In the genomic region with DNA sequence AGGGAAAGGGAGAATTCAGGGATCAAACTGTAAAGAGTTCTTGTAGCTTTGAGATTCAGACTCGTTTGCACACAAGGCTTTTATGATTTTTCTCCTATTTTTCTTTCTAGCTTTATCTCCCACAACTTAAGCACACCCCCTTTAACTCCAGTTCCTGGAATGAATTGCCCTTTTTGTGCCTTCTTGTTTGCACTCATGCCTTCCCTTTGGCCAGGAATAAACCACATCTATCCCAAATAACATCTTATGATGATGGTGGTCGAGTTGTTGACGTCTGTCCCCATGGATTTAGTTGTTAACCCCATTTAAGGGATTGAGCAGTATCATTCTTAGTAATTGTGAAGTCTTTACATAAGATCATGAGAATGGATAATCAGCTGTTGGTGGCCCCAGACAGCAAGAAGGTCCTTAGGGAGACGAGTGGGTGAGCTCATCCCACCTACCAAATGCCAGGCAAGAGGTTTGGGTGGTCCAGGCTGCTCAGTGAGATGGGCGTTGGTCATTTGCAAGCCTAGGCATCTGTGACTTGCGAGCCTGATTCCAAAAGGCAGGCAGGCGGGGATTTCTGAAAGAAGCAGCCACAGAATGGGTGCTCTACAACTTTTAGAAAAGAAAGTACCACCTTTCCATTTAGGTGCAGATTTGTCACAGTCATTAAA, we compare ENCODE assay signal across 8 cellular contexts. TPM values are rescaled to one million over a fixed set of nuclear protein-coding genes. Genes with fewer than 3 reads are reported as not detected.
A peak's percentile ranks its signal among the peaks of the same experiment; 100 is the strongest.
DNase-seq lines count a peak whose midpoint lies in the region; ATAC-seq and TF ChIP-seq lines count a peak whose summit lies in the region.

No MANE protein-coding gene starts in this region.

- TF ChIP-seq CTCF in Loucy (conservative IDR thresholded peaks at IDR 0.05; ENCODE audit: low read length): no peak
- no peak for TF ChIP-seq CTCF in dorsolateral prefrontal cortex (IDR thresholded peaks at IDR 0.05 in 54 of 56, conservative IDR thresholded peaks at IDR 0.05 in 2 of 56; ENCODE audit: low read depth in 1 of 56, partially characterized antibody in 56 of 56)
- no peak for TF ChIP-seq CTCF in neural progenitor cell (IDR thresholded peaks at IDR 0.05)

- peaks cover 4% of the 10 kb centered on the region for H3K27me3 Mint-ChIP-seq in neural progenitor cell (ENCODE audit: insufficient read depth, low read depth)

- no peak overlapping the region for H3K27ac Mint-ChIP-seq in neural progenitor cell

- peaks cover 42% of the 10 kb centered on the region for H3K4me1 Mint-ChIP-seq in neural progenitor cell

- H3F3A ChIP-seq in Loucy (ENCODE audit: low read depth): 0 out of 2 replicates have a peak, but pooled peaks cover 3% of the 10 kb centered on the region
- H3F3A ChIP-seq in neural progenitor cell (ENCODE audit: low read depth): peaks cover 12% of the 10 kb centered on the region

- no peak for DNase-seq in dorsolateral prefrontal cortex
- DNase-seq in neural progenitor cell (ENCODE audit: low spot score): no peak
- no peak for DNase-seq in midbrain (lab: John Stamatoyannopoulos, UW)
- DNase-seq in kidney glomerular epithelial cell (lab: John Stamatoyannopoulos, UW): no peak

- no peaks in the 10 kb centered on the region for H3K9me3 Mint-ChIP-seq in neural progenitor cell

- H3K9me2 ChIP-seq in Loucy (replicated peaks; ENCODE audit: low read depth, low read length): no peaks in the 10 kb centered on the region

- H3K27me3 ChIP-seq in BLaER1 treated with 17β-estradiol and CSF1 and Interleukin-3, amounts not matched to agents 10 nM and 100 nM: no peaks in the 10 kb centered on the region
- H3K27me3 ChIP-seq in Loucy (ENCODE audit: insufficient read depth, low read length, poor library complexity, severe bottlenecking) (no peaks in the 10 kb centered on the region), dorsolateral prefrontal cortex (no peaks in the 10 kb centered on the region), neural progenitor cell (peaks cover 9% of the 10 kb centered on the region)

- H3K79me2 ChIP-seq in Loucy (ENCODE audit: insufficient read depth, low read length) (peaks cover 70% of the 10 kb centered on the region), neural progenitor cell (ENCODE audit: low read depth) (peaks cover 64% of the 10 kb centered on the region)

- intact Hi-C loops in dorsolateral prefrontal cortex (cut with DNase I): loop anchor here in 1 of 2 donors (5.0 to 10.0 kb wide), 2 partner anchors 220 to 1173 kb away; no protein-coding TSS in a partner anchor

- H4K20me1 ChIP-seq in BLaER1 treated with 17β-estradiol and CSF1 and Interleukin-3, amounts not matched to agents 10 nM and 100 nM: peaks cover 50 to 68% (median 62%) of the 10 kb centered on the region in 11 experiments
- H4K20me1 ChIP-seq in Loucy (ENCODE audit: insufficient read depth, low read length, poor library complexity, severe bottlenecking) (peaks cover 63% of the 10 kb centered on the region), neural progenitor cell (ENCODE audit: low read depth) (peaks cover 54% of the 10 kb centered on the region)

- peaks cover 18% of the 10 kb centered on the region for H3K36me3 Mint-ChIP-seq in neural progenitor cell

- H3K36me3 ChIP-seq in BLaER1 treated with 17β-estradiol and CSF1 and Interleukin-3, amounts not matched to agents 10 nM and 100 nM: peaks cover 25 to 48% (median 31%) of the 10 kb centered on the region in 11 experiments
- peaks cover 7% of the 10 kb centered on the region; the same call in 1 of the 2 replicates for H3K36me3 ChIP-seq in Loucy (ENCODE audit: insufficient read depth, low read length)
- no peaks in the 10 kb centered on the region for H3K36me3 ChIP-seq in neural progenitor cell

- H3K27ac ChIP-seq in BLaER1 treated with 17β-estradiol and CSF1 and Interleukin-3, amounts not matched to agents 10 nM and 100 nM: peak overlapping the region in 9 of 11 experiments; percentile 12 to 98 (median 97); a peak in 11 of 22 replicates
- H3K27ac ChIP-seq in dorsolateral prefrontal cortex (peak overlapping the region in 49 of 59 donors; percentile 2 to 99 (median 70)), neural progenitor cell (no peak overlapping the region)

- no peak for ATAC-seq in HG03469 (IDR thresholded peaks at IDR 0.05; ENCODE audit: unreplicated experiment)
- ATAC-seq in HG03175 (IDR thresholded peaks at IDR 0.05; ENCODE audit: unreplicated experiment): no peak

- H3K9ac ChIP-seq in BLaER1 treated with 17β-estradiol and CSF1 and Interleukin-3, amounts not matched to agents 10 nM and 100 nM: peak overlapping the region; percentile 92 to 98 (median 96)
- H3K9ac ChIP-seq in Loucy (ENCODE audit: low read depth, low read length, poor library complexity, severe bottlenecking) (peak overlapping the region; percentile 81), neural progenitor cell (no peak overlapping the region)

- H3K4me2 ChIP-seq in BLaER1 treated with 17β-estradiol and CSF1 and Interleukin-3, amounts not matched to agents 10 nM and 100 nM: peak overlapping the region; percentile 92 to 99 (median 97)
- peak overlapping the region; percentile 84 for H3K4me2 ChIP-seq in Loucy (ENCODE audit: low read depth, low read length, poor library complexity, severe bottlenecking)
- peak overlapping the region; percentile 95 for H3K4me2 ChIP-seq in neural progenitor cell

- peaks cover 35 to 50% (median 41%) of the 10 kb centered on the region in 10 experiments for H3K4me1 ChIP-seq in BLaER1 treated with 17β-estradiol and CSF1 and Interleukin-3, amounts not matched to agents 10 nM and 100 nM
- H3K4me1 ChIP-seq in Loucy (ENCODE audit: insufficient read depth, low read length, poor library complexity, severe bottlenecking) (peaks cover 64% of the 10 kb centered on the region), neural progenitor cell (peaks cover 45% of the 10 kb centered on the region)

- peaks cover 0 to 12% (median 11%) of the 10 kb centered on the region in 11 experiments; a peak in 16 of 22 replicates for H3K9me3 ChIP-seq in BLaER1 treated with 17β-estradiol and CSF1 and Interleukin-3, amounts not matched to agents 10 nM and 100 nM (replicated peaks in 1 of 11)
- H3K9me3 ChIP-seq in Loucy (ENCODE audit: insufficient read depth, low read depth, low read length) (no peaks in the 10 kb centered on the region), neural progenitor cell (ENCODE audit: low read depth) (no peaks in the 10 kb centered on the region)

- H2AFZ ChIP-seq in Loucy (ENCODE audit: low read length) (no peak overlapping the region), neural progenitor cell (replicated peaks) (no peak overlapping the region)

- peak overlapping the region; percentile 84 to 100 (median 92) for H3K4me3 ChIP-seq in BLaER1 treated with 17β-estradiol and CSF1 and Interleukin-3, amounts not matched to agents 10 nM and 100 nM
- H3K4me3 ChIP-seq in Loucy (ENCODE audit: low read length, poor library complexity, severe bottlenecking) (peak overlapping the region; percentile 98), dorsolateral prefrontal cortex (peak overlapping the region; percentile 60 to 97 (median 87)), neural progenitor cell (peak overlapping the region; percentile 83)

- H3K4me3 Mint-ChIP-seq in neural progenitor cell: peak overlapping the region; percentile 97

RNA-seq across cellular contexts. Expression of a gene that starts 2.3 kb away (rescaled TPM):
- total RNA-seq in dorsolateral prefrontal cortex (10 to 100 TPM; 32.1 to 60.1 (median 47.7) TPM), neural progenitor cell (ENCODE audit: low replicate concordance) (25.3 and 34.5 TPM in 2 replicates)

RNA-seq across cellular contexts. Expression of a gene that starts 16.7 kb away (rescaled TPM):
- total RNA-seq in dorsolateral prefrontal cortex: 1 to 10 TPM in 119 of 120 experiments, under 1 TPM in 1; 0.46 to 3.4 (median 2.0) TPM
- total RNA-seq in neural progenitor cell (ENCODE audit: low replicate concordance): 0.25 TPM in 1 of 2 replicates, not detected in the other
